ENCODE assay signal across 25 cellular contexts in the genomic region with DNA sequence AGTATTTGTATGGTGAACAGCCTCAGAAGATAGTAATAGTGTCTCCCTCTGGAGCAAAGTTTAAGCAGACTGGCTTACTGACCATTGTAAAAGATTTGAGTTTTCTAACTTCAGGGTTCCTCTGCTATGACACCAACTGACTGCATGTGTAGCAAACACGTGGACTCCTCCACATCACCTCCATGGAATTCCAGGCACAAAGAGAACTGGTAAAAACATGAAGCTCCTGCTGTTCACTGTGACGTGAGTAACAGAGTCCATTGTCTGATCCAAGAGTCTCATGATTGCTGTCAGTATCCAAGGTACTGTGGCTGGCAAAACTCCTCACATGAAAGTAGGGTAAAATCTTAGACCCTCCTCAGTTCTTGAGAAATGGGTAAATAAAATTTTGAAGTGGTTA.
A peak's percentile ranks its signal among the peaks of the same experiment; 100 is the strongest.
DNase-seq lines count a peak whose midpoint lies in the region; ATAC-seq and TF ChIP-seq lines count a peak whose summit lies in the region.
"Had no signal": no experiment of that assay in that cellular context is flagged by ENCODE, and none has a peak within 500 bp of the region (broad histone marks: within the 10 kb centered on the region; RNA-seq: fewer than 3 reads in every experiment).

No MANE protein-coding gene starts in this region.

- H3K4me3 ChIP-seq in choroid plexus epithelial cell (ENCODE audit: low read depth, low read length), result no peak overlapping the region
- H3K4me3 ChIP-seq: BLaER1, esophagus muscularis mucosa, GM23338, hepatocyte had no signal

- DNase-seq in Daoy (ENCODE audit: low read depth) (peak; percentile 30), NCI-H69 (lab: John Stamatoyannopoulos, UW) (peak; percentile 12), choroid plexus epithelial cell (ENCODE audit: low read depth) (peak; percentile 88), left lobe of liver (ENCODE audit: low spot score) (no peak), NCI-H2029 treated with DMSO at 0.1 percent for 48 hours (lab: John Stamatoyannopoulos, UW) (no peak), ureter (ENCODE audit: low spot score) (no peak)
- DNase-seq in activated CD4-positive, alpha-beta T cell treated with anti-CD3 and anti-CD28 coated beads for 4 hours, result no peak
- DNase-seq: activated CD4-positive, CD25-positive, alpha-beta regulatory T cell; activated CD8-positive, alpha-beta memory T cell treated with anti-CD3 and anti-CD28 coated beads for 24 hours; activated naive CD8-positive, alpha-beta T cell treated with anti-CD3 and anti-CD28 coated beads, Interleukin-2, amount 10 ng/mL, durations not matched to agents 7 days and 5 days; caudate nucleus; islet precursor cell; mesendoderm; MV-4-11; NCI-H1930; NCI-H446 treated with DMSO at 0.1 percent for 48 hours; SHP77 treated with DMSO at 0.1 percent for 48 hours; stimulated activated CD4-positive, alpha-beta T cell treated with anti-CD3 and anti-CD28 coated beads, Interleukin-4, amount 100 ng/mL, for 4 hours; T-helper 2 cell had no signal

- peak; percentile 27 for ATAC-seq in left lobe of liver
- ATAC-seq in GM21717 (IDR thresholded peaks at IDR 0.05; ENCODE audit: unreplicated experiment), result no peak
- ATAC-seq: GM23338, HepG2 had no signal

- TF ChIP-seq CTCF in choroid plexus epithelial cell (conservative IDR thresholded peaks at IDR 0.05; ENCODE audit: low read depth, low read length), result no peak

Comparison
In these comparisons a context has a peak if more than half of its experiments do, and no peak if none do; other contexts are left out.
1. DNase-seq: peak in Daoy (single experiment), NCI-H69 (single experiment) and choroid plexus epithelial cell (single experiment); none in left lobe of liver (single experiment), activated CD4-positive, alpha-beta T cell treated with anti-CD3 and anti-CD28 coated beads for 4 hours (0 of 2), NCI-H2029 treated with DMSO at 0.1 percent for 48 hours (single experiment) and ureter (single experiment).